ENCODE assay signal across 9 cellular contexts in genomic region chr9:2800385-2801179, GRCh38. TPM values are rescaled to one million over a fixed set of nuclear protein-coding genes. Genes with fewer than 3 reads are reported as not detected.
DNase-seq lines count a peak whose midpoint lies in the region; ATAC-seq and TF ChIP-seq lines count a peak whose summit lies in the region.
"Had no signal": no experiment of that assay in that cellular context is flagged by ENCODE, and none has a peak within 500 bp of the region (broad histone marks: within the 10 kb centered on the region; RNA-seq: fewer than 3 reads in every experiment).

No MANE protein-coding gene starts in this region.

- H3K4me1 Mint-ChIP-seq in neural crest cell = no peaks in the 10 kb centered on the region
- H3K4me1 Mint-ChIP-seq in activated CD4-positive, alpha-beta T cell treated with anti-CD3 and anti-CD28 coated beads, Interleukin-2, amount 10 ng/mL, durations not matched to agents 24 days and 14 days = peaks cover 12% of the 10 kb centered on the region

- no peak for TF ChIP-seq POLR2A in transverse colon (IDR thresholded peaks at IDR 0.05)

- H3K4me3 ChIP-seq in transverse colon = no peak overlapping the region

- intact Hi-C loops in transverse colon (cut with DNase I; ENCODE audit: low total_unique reads) = no loop called here
- intact Hi-C loops in activated CD4-positive, alpha-beta T cell treated with anti-CD3 and anti-CD28 coated beads, Interleukin-2, amount 10 ng/mL, durations not matched to agents 24 days and 14 days (cut with micrococcal nuclease) = no loop called here

- peak; percentile 32 for DNase-seq in EH (ENCODE audit: low read depth)
- peak; percentile 15 for DNase-seq in NCI-H2171 (lab: John Stamatoyannopoulos, UW)
- DNase-seq in epithelial cell of prostate (ENCODE audit: low read depth, low spot score) = no peak
- DNase-seq in neural crest cell (ENCODE audit: low read depth, low spot score) = no peak
- DNase-seq in mesenteric fat pad (ENCODE audit: low spot score) = no peak
- no peak for DNase-seq in transverse colon
- DNase-seq in activated CD4-positive, alpha-beta T cell treated with anti-CD3 and anti-CD28 coated beads, Interleukin-2, amount 10 ng/mL, durations not matched to agents 24 days and 14 days = no peak
- DNase-seq: activated CD8-positive, alpha-beta memory T cell treated with anti-CD3 and anti-CD28 coated beads for 24 hours had no signal

- H3K9me3 Mint-ChIP-seq in neural crest cell = peaks cover 3% of the 10 kb centered on the region
- H3K9me3 Mint-ChIP-seq in activated CD4-positive, alpha-beta T cell treated with anti-CD3 and anti-CD28 coated beads, Interleukin-2, amount 10 ng/mL, durations not matched to agents 24 days and 14 days = no peaks in the 10 kb centered on the region

- peaks cover 81% of the 10 kb centered on the region for H3K36me3 Mint-ChIP-seq in neural crest cell (ENCODE audit: low read depth)
- H3K36me3 Mint-ChIP-seq in activated CD4-positive, alpha-beta T cell treated with anti-CD3 and anti-CD28 coated beads, Interleukin-2, amount 10 ng/mL, durations not matched to agents 24 days and 14 days (ENCODE audit: low read depth) = peaks cover 88% of the 10 kb centered on the region

- H3K27me3 Mint-ChIP-seq in neural crest cell (ENCODE audit: low read depth) = no peaks in the 10 kb centered on the region
- no peaks in the 10 kb centered on the region for H3K27me3 Mint-ChIP-seq in activated CD4-positive, alpha-beta T cell treated with anti-CD3 and anti-CD28 coated beads, Interleukin-2, amount 10 ng/mL, durations not matched to agents 24 days and 14 days

- no peak for ATAC-seq in GM19328 (IDR thresholded peaks at IDR 0.05; ENCODE audit: unreplicated experiment)

- 81 to 94% methylated on average over 4 to 6 of the region's 6 CpGs for WGBS in transverse colon (ENCODE audit: low coverage in 1 of 2), 2 donors

- H3K27me3 ChIP-seq in transverse colon = no peaks in the 10 kb centered on the region

- no peaks in the 10 kb centered on the region for H3K9me3 ChIP-seq in transverse colon

- no peak overlapping the region for H3K27ac Mint-ChIP-seq in neural crest cell (ENCODE audit: unreplicated experiment)
- H3K27ac Mint-ChIP-seq in activated CD4-positive, alpha-beta T cell treated with anti-CD3 and anti-CD28 coated beads, Interleukin-2, amount 10 ng/mL, durations not matched to agents 24 days and 14 days = no peak overlapping the region

- peak; percentile 50 for TF ChIP-seq CTCF in neural crest cell (conservative IDR thresholded peaks at IDR 0.05)
- no peak for TF ChIP-seq CTCF in transverse colon (IDR thresholded peaks at IDR 0.05)

- peaks cover 0 to 30% (median 15%) of the 10 kb centered on the region in 4 donors for H3K36me3 ChIP-seq in transverse colon

- peak overlapping the region; percentile 88 for H3K27ac ChIP-seq in epithelial cell of prostate
- no peak overlapping the region for H3K27ac ChIP-seq in transverse colon

- H3K4me3 Mint-ChIP-seq in neural crest cell = no peak overlapping the region
- H3K4me3 Mint-ChIP-seq in activated CD4-positive, alpha-beta T cell treated with anti-CD3 and anti-CD28 coated beads, Interleukin-2, amount 10 ng/mL, durations not matched to agents 24 days and 14 days = no peak overlapping the region

- TF ChIP-seq EP300 in transverse colon (IDR thresholded peaks at IDR 0.05; ENCODE audit: low read depth) = no peak

- in situ Hi-C loops in transverse colon (cut with MboI; ENCODE audit: low pct_ligation_motif_present in 1 of 4, low pct_unique_long_range_greater_than_20kb in 1 of 4, low sequenced_read_pairs in 3 of 4) = no loop called here

- H3K4me1 ChIP-seq in transverse colon = no peaks in the 10 kb centered on the region

RNA-seq across cellular contexts. Expression of gene PUM3, which starts 43.3 kb away (rescaled TPM):
- total RNA-seq in neural crest cell (57.0 and 64.9 TPM in 2 replicates), mesenteric fat pad (58.6 TPM), transverse colon (10 to 100 TPM in 3 of 4 donors, 1 to 10 TPM in 1; 8.6 to 35.6 (median 13.9) TPM)
- 155 and 162 TPM in 2 replicates for total RNA-seq in activated CD4-positive, alpha-beta T cell treated with anti-CD3 and anti-CD28 coated beads, Interleukin-2, amount 10 ng/mL, durations not matched to agents 24 days and 14 days

Comparison
In these comparisons a context has a peak if more than half of its experiments do, and no peak if none do; other contexts are left out.
1. DNase-seq: peak in EH (single experiment) and NCI-H2171 (single experiment); none in epithelial cell of prostate (single experiment), neural crest cell (single experiment), mesenteric fat pad (single experiment), transverse colon (single experiment) and activated CD4-positive, alpha-beta T cell treated with anti-CD3 and anti-CD28 coated beads, Interleukin-2, amount 10 ng/mL, durations not matched to agents 24 days and 14 days (single experiment).